ENCODE assay signal across 8 cellular contexts in the genomic region with DNA sequence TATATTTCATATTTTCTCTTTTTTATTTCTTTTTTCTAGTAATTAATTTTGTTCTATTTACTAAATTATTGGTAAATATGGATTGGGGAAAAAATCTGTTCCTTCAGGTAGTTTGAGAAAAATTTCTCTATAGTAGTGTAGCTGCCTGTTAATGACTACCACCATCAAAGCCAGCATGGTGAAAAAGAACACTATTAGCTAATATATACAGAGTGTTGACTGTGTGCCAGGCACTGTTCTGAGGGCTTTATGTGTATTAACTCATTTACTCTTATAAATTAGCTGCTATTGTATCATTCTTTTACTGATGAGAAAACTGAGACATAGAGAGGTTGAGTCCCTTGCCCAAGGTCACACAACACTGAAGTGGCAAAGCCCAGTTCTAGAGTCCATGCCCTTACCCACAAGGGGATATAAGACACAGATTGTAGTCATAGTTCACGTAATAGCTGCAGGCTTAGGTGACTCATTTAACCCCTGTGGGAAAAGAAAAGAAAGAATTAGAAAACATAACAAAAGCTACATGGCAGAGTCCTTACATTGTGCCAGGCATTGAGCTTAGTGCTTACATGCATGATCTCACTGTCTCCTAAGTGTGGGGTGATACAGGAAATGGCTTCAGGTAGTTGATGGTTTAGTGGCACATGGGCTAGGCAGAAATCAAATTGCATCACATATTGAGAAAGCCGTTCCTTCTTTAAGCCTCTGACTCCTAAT. TPM values are rescaled to one million over a fixed set of nuclear protein-coding genes. Genes with fewer than 3 reads are reported as not detected.
A peak's percentile ranks its signal among the peaks of the same experiment; 100 is the strongest.
DNase-seq lines count a peak whose midpoint lies in the region; ATAC-seq and TF ChIP-seq lines count a peak whose summit lies in the region.

No MANE protein-coding gene starts in this region.

- no peaks in the 10 kb centered on the region for H3K79me2 ChIP-seq in OCI-LY7 (ENCODE audit: insufficient read depth, low read depth, low read length)

- no TSS peak for BruUV-seq in OCI-LY7 (replicated peaks; lab: Mats Ljungman, UMichigan)

- in situ Hi-C loops in Caki2 (cut with HindIII; ENCODE audit: low pct_unique_long_range_greater_than_20kb, low sequenced_read_pairs), result no loop called here

- no peaks in the 10 kb centered on the region for H3K36me3 ChIP-seq in OCI-LY7 (ENCODE audit: insufficient read depth, low read length)

- peak overlapping the region; percentile 87; the same call in 1 of the 2 replicates for H2AFZ ChIP-seq in OCI-LY7 (ENCODE audit: low read length)

- peaks cover 21% of the 10 kb centered on the region for H3K4me1 ChIP-seq in OCI-LY7 (ENCODE audit: insufficient read depth, low read length, poor library complexity, severe bottlenecking)

- H4K20me1 ChIP-seq in OCI-LY7 (ENCODE audit: insufficient read depth, low read length), result no peaks in the 10 kb centered on the region

- ATAC-seq in GM21529 (IDR thresholded peaks at IDR 0.05; ENCODE audit: unreplicated experiment) (peak; percentile 60), HG03469 (IDR thresholded peaks at IDR 0.05; ENCODE audit: unreplicated experiment) (no peak), HG02588 (IDR thresholded peaks at IDR 0.05; ENCODE audit: unreplicated experiment) (no peak)

- H3K9me3 ChIP-seq in OCI-LY7 (ENCODE audit: low read length), result no peaks in the 10 kb centered on the region

- no peaks in the 10 kb centered on the region for H3K9me2 ChIP-seq in OCI-LY7 (ENCODE audit: insufficient read depth, low read length)

- no peak overlapping the region for H3K4me3 ChIP-seq in OCI-LY7 (ENCODE audit: low read depth, low read length, poor library complexity, severe bottlenecking)
- no peak overlapping the region for H3K4me3 ChIP-seq in fibroblast of mammary gland (ENCODE audit: control insufficient read depth, low read depth, low read length)

- DNase-seq in Caki2 (ENCODE audit: low read depth), result peak; percentile 81
- peak; percentile 46 for DNase-seq in OCI-LY7 (ENCODE audit: low spot score)
- peak; percentile 94 for DNase-seq in fibroblast of mammary gland (ENCODE audit: low read depth)
- no peak for DNase-seq in SK-N-DZ (ENCODE audit: low spot score)
- no peak for DNase-seq in NCI-H1105 (lab: John Stamatoyannopoulos, UW)

- CTCF ChIA-PET in OCI-LY7 (lab: Charles Lee; ENCODE audit: unreplicated experiment), result interaction anchor here (0.6 kb wide), 1 partner anchor 11 kb away, joined by 3 read pairs; no protein-coding TSS in a partner anchor

- no peak overlapping the region for H3K27ac ChIP-seq in OCI-LY7 (ENCODE audit: low read depth, low read length, poor library complexity, severe bottlenecking)

- H3K4me2 ChIP-seq in OCI-LY7 (ENCODE audit: low read length), result peak overlapping the region; percentile 5; the same call in 1 of the 2 replicates

- intact Hi-C loops in OCI-LY7 (cut with micrococcal nuclease; ENCODE audit: unreplicated experiment), result no loop called here

- no peak for TF ChIP-seq CTCF in OCI-LY7 (conservative IDR thresholded peaks at IDR 0.05; ENCODE audit: low read length)
- no peak for TF ChIP-seq CTCF in fibroblast of mammary gland (conservative IDR thresholded peaks at IDR 0.05; ENCODE audit: control insufficient read depth, insufficient read depth, low read depth, low read length)

- POLR2A ChIA-PET in OCI-LY7 (lab: Charles Lee), result interaction anchor here (0.6 to 1.8 kb wide), 10 partner anchors 9 to 190 kb away, joined by 3 to 15 read pairs (median 4); no protein-coding TSS in a partner anchor

RNA-seq across cellular contexts. Expression of gene AKIRIN2, which starts 12.2 kb away (rescaled TPM):
- total RNA-seq in Caki2 (2014; rRNA removed; shearing (Covaris generic); ENCODE audit: low replicate concordance), result 18.7 and 36.8 TPM in 2 replicates
- total RNA-seq in OCI-LY7 (2014; rRNA removed; shearing (Covaris generic)), result 70.3 and 70.4 TPM in 2 replicates
- total RNA-seq in OCI-LY7 (2022), result 127 and 129 TPM in 2 replicates
- polyA plus RNA-seq in SK-N-DZ (2014; cell fraction: cytosol; rRNA removed), result 38.7 and 57.0 TPM in 2 replicates
- polyA plus RNA-seq in SK-N-DZ (2014; cell fraction: nucleus; rRNA removed), result 21.6 and 37.7 TPM in 2 replicates

Comparison
In these comparisons a context has a peak if more than half of its experiments do, and no peak if none do; other contexts are left out.
1. DNase-seq: peak in Caki2 (single experiment), OCI-LY7 (single experiment) and fibroblast of mammary gland (single experiment); none in SK-N-DZ (single experiment) and NCI-H1105 (single experiment).